In the genomic region with DNA sequence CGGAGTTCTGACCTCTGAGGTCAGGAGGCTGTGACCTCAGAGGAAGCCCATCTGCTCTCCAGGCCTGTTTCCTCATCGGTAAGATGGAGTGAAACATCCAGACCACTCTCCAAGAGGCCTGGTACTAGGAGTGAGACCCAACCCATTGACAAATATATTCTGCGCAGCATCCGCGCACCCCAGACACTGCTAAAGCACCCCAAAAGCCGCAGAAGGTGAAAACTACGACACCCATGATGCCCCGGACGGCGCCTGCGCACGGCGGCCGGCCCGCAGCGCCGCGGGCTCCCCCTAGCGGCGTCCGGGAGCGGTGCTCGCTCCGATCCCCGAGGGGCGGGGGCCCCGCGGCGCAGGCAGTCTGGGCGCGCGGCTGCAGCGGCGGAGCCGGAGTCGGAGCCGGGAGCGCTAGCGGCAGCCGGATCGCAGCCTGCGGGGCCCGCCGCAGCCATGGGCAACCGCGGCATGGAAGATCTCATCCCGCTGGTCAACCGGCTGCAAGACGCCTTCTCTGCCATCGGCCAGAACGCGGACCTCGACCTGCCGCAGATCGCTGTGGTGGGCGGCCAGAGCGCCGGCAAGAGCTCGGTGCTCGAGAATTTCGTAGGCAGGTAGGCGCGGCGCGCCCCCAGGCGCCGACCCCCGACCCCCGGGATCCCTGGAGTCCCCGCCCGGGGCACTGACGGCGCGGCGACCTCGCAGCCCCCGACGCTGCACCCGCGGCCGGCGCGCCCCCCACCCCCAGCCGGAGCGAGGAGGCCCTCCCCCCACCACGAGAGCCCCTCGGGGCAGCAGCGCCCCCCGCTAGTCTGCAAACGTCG, we compare ENCODE assay signal across 8 cellular contexts. TPM values are rescaled to one million over a fixed set of nuclear protein-coding genes. Genes with fewer than 3 reads are reported as not detected.
DNase-seq lines count a peak whose midpoint lies in the region; ATAC-seq and TF ChIP-seq lines count a peak whose summit lies in the region.

Gene DNM1 (plus strand): TSS at position 356 of the 818 bp plus-strand sequence. CDS start 92 bp downstream, at position 448.

- peak within 1 kb of the TSS; percentile 53 for H3K27ac Mint-ChIP-seq in activated CD4-positive, alpha-beta memory T cell treated with anti-CD3 and anti-CD28 coated beads for 36 hours

- peak; percentile 69 for ATAC-seq in HG03039 (IDR thresholded peaks at IDR 0.05; ENCODE audit: unreplicated experiment)
- peak; percentile 96 for ATAC-seq in lung (ENCODE audit: insufficient read depth, low FRiP score)

- POLR2A ChIA-PET in activated CD4-positive, alpha-beta memory T cell treated with anti-CD3 and anti-CD28 coated beads for 36 hours (lab: Charles Lee), result no interaction called here

- H3K36me3 ChIP-seq in lung (ENCODE audit: control insufficient read depth in 2 of 2, insufficient read depth in 2 of 2, low read length in 2 of 2), result no peaks in the 10 kb centered on the region

- H3K9me3 ChIP-seq in lung (ENCODE audit: control insufficient read depth in 2 of 2, insufficient read depth in 1 of 2, low read length in 1 of 2), result no peaks in the 10 kb centered on the region

- CTCF ChIA-PET in activated CD4-positive, alpha-beta memory T cell treated with anti-CD3 and anti-CD28 coated beads for 36 hours (lab: Charles Lee), result interaction anchor here (0.9 to 1.3 kb wide), 3 partner anchors 8 to 13 kb away, joined by 4 to 9 read pairs (median 4); partner anchors contain the start of gene CIZ1

- H3K27me3 ChIP-seq in lung (ENCODE audit: control insufficient read depth, insufficient read depth), result no peaks in the 10 kb centered on the region

- peak; percentile 80 for TF ChIP-seq CTCF in lung (IDR thresholded peaks at IDR 0.05; ENCODE audit: control extremely low read depth, extremely low read depth)

- peaks cover 0 to 6% of the 10 kb centered on the region in 2 donors for H3K4me1 ChIP-seq in lung (ENCODE audit: control insufficient read depth in 2 of 2, insufficient read depth in 2 of 2, low read length in 2 of 2)

- peak within 1 kb of the TSS; percentile 61 for H3K4me3 Mint-ChIP-seq in activated CD4-positive, alpha-beta memory T cell treated with anti-CD3 and anti-CD28 coated beads for 36 hours

- intact Hi-C loops in activated CD4-positive, alpha-beta memory T cell treated with anti-CD3 and anti-CD28 coated beads for 36 hours (cut with micrococcal nuclease), result loop anchor here (1.0 kb wide), 1 partner anchor 43 kb away; the partner anchor contains the start of gene BBLN

- H3K27ac ChIP-seq in lung (ENCODE audit: low read depth in 1 of 2, low read length in 1 of 2), result no peak within 1 kb of the TSS

- WGBS in lung, 2 donors, result 0 to 1% methylated on average over 69 to 91 of the region's 91 CpGs

- peaks cover 16% of the 10 kb centered on the region for H3K4me1 Mint-ChIP-seq in activated CD4-positive, alpha-beta memory T cell treated with anti-CD3 and anti-CD28 coated beads for 36 hours (ENCODE audit: low read depth)

- peak; percentile 51 to 62 for DNase-seq in NCI-H2081 (lab: John Stamatoyannopoulos, UW)
- no peak for DNase-seq in NCI-H2081 treated with DMSO at 0.1 percent for 48 hours (lab: John Stamatoyannopoulos, UW)
- DNase-seq in NCI-H345 treated with DMSO at 0.1 percent for 48 hours (lab: John Stamatoyannopoulos, UW; ENCODE audit: unreplicated experiment), result peak; percentile 35
- peak; percentile 75 for DNase-seq in activated CD4-positive, alpha-beta memory T cell treated with anti-CD3 and anti-CD28 coated beads for 36 hours
- peak; percentile 62 for DNase-seq in effector CD4-positive, alpha-beta T cell
- DNase-seq in lung (ENCODE audit: low spot score), result peak; percentile 40
- peak; percentile 18 to 59 (median 45) for DNase-seq in stimulated activated CD4-positive, alpha-beta T cell treated with anti-CD3 and anti-CD28 coated beads, TNF-alpha, amount 100 ng/mL, for 1 hour (ENCODE audit: low read depth in 3 of 3, low spot score in 1 of 3)

- H3K9me3 Mint-ChIP-seq in activated CD4-positive, alpha-beta memory T cell treated with anti-CD3 and anti-CD28 coated beads for 36 hours, result no peaks in the 10 kb centered on the region

- H3K4me3 ChIP-seq in lung, result peak within 1 kb of the TSS; percentile 14

- peaks cover 8% of the 10 kb centered on the region for H3K27me3 Mint-ChIP-seq in activated CD4-positive, alpha-beta memory T cell treated with anti-CD3 and anti-CD28 coated beads for 36 hours

- H3K36me3 Mint-ChIP-seq in activated CD4-positive, alpha-beta memory T cell treated with anti-CD3 and anti-CD28 coated beads for 36 hours, result no peaks in the 10 kb centered on the region

RNA-seq across cellular contexts. Expression of gene DNM1, which starts in this region (rescaled TPM):
- 1 to 10 TPM in 1 of 2 experiments, under 1 TPM in 1; 0.63 to 1.1 TPM for total RNA-seq in activated CD4-positive, alpha-beta memory T cell treated with anti-CD3 and anti-CD28 coated beads for 36 hours
- total RNA-seq in lung, result 10 to 100 TPM in 1 of 2 donors, 1 to 10 TPM in 1; 8.2 to 23.7 TPM
- polyA plus RNA-seq in lung, result 1 to 10 TPM; 1.2 to 3.9 TPM

Comparison
In these comparisons a context has a peak if more than half of its experiments do, and no peak if none do; other contexts are left out.
1. RNA of gene DNM1 (total RNA-seq): 8.2 to 23.7 TPM in lung; 0.63 to 1.1 TPM in activated CD4-positive, alpha-beta memory T cell treated with anti-CD3 and anti-CD28 coated beads for 36 hours; every median in the first group is over 4 times any median in the second.